Comparison of ENCODE assay signal across 8 cellular contexts in genomic region chr4:184265566-184266351, GRCh38. TPM values are rescaled to one million over a fixed set of nuclear protein-coding genes. Genes with fewer than 3 reads are reported as not detected.
DNase-seq lines count a peak whose midpoint lies in the region; ATAC-seq and TF ChIP-seq lines count a peak whose summit lies in the region.

No MANE protein-coding gene starts in this region.

- ATAC-seq in HG02798 (IDR thresholded peaks at IDR 0.05; ENCODE audit: poor library complexity, unreplicated experiment) (peak; percentile 32), GM19035 (IDR thresholded peaks at IDR 0.05; ENCODE audit: unreplicated experiment) (no peak), left lobe of liver (no peak)

- H3K4me3 ChIP-seq in GM12875 (ENCODE audit: low read depth, low read length): peak overlapping the region; percentile 11

- DNase-seq in SIG-M5 treated with dmso at 0.1 percent for 504 hours (lab: John Stamatoyannopoulos, UW; ENCODE audit: unreplicated experiment): peak; percentile 70
- peak; percentile 73 for DNase-seq in islet precursor cell
- no peak for DNase-seq in SW480 (ENCODE audit: low spot score)
- DNase-seq in NCI-H1417 (lab: John Stamatoyannopoulos, UW): no peak
- DNase-seq in left lobe of liver (ENCODE audit: low spot score): no peak

- no peak for TF ChIP-seq CTCF in GM12875 (IDR thresholded peaks at IDR 0.05; ENCODE audit: borderline replicate concordance, insufficient read depth, low read depth, low read length)

RNA-seq across cellular contexts. Expression of gene ENPP6, which starts 48.1 kb away (rescaled TPM):
- 0.05 TPM for total RNA-seq in left lobe of liver

Comparison
In these comparisons a context has a peak if more than half of its experiments do, and no peak if none do; other contexts are left out.
1. DNase-seq: peak in SIG-M5 treated with dmso at 0.1 percent for 504 hours (single experiment) and islet precursor cell (single experiment); none in SW480 (single experiment), NCI-H1417 (0 of 3) and left lobe of liver (single experiment).